In the genomic region with DNA sequence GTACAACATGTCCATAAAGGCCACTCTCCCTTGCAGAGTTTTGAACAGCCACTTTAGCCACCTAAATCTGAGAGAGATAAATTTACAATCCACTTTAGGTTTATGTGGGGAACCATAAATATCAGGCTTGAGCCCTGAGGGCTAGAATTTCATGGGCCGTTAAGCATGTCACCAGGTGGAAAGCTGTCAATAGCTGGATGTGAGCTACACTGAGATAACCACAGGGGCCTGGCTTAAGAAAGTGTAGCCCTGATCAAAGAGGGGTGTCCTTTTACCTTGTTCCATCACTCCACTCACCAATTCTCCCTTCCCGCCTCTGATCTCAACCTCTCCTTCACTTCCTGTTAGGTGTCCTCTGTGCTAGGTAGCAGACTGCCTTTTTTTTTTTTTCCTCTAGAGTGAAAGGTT, we compare ENCODE assay signal across 12 cellular contexts.
DNase-seq lines count a peak whose midpoint lies in the region; ATAC-seq and FAIRE-seq lines count a peak whose summit lies in the region.
"Had no signal": no experiment of that assay in that cellular context is flagged by ENCODE, and none has a peak within 500 bp of the region (broad histone marks: within the 10 kb centered on the region; RNA-seq: fewer than 3 reads in every experiment).

No MANE protein-coding gene starts in this region.

- H3K36me3 Mint-ChIP-seq in activated naive CD4-positive, alpha-beta T cell treated with anti-CD3 and anti-CD28 coated beads, Interleukin-2, amount 50 U/mL, for 24 hours: no peaks in the 10 kb centered on the region
- H3K36me3 Mint-ChIP-seq in stimulated activated naive B cell treated with anti-CD40 and anti-IgM and Interleukin-4, amounts not matched to agents 10 μg/mL and 1 μg/mL and 100 μg/mL, for 72 hours: no peaks in the 10 kb centered on the region

- no peak for DNase-seq in activated naive CD4-positive, alpha-beta T cell treated with Interleukin-2 at 50 U/mL for 16 hours
- peak; percentile 34 for DNase-seq in NCI-H526 treated with DMSO at 0.1 percent for 48 hours (lab: John Stamatoyannopoulos, UW)
- DNase-seq in stimulated activated naive B cell treated with anti-CD40 and anti-IgM and Interleukin-4, amounts not matched to agents 10 μg/mL and 1 μg/mL and 100 μg/mL, for 72 hours: no peak
- no peak for DNase-seq in RCC 7860 (ENCODE audit: low spot score)
- DNase-seq in AML-193 (lab: John Stamatoyannopoulos, UW): no peak
- no peak for DNase-seq in NOMO-1 treated with DMSO at 0.1 percent for 48 hours (lab: John Stamatoyannopoulos, UW; ENCODE audit: unreplicated experiment)
- DNase-seq: HFFc6, mesenchymal stem cell had no signal

- H3K27me3 Mint-ChIP-seq in activated naive CD4-positive, alpha-beta T cell treated with anti-CD3 and anti-CD28 coated beads, Interleukin-2, amount 50 U/mL, for 24 hours: no peaks in the 10 kb centered on the region
- H3K27me3 Mint-ChIP-seq in stimulated activated naive B cell treated with anti-CD40 and anti-IgM and Interleukin-4, amounts not matched to agents 10 μg/mL and 1 μg/mL and 100 μg/mL, for 72 hours: no peaks in the 10 kb centered on the region

- ATAC-seq in HG03196 (IDR thresholded peaks at IDR 0.05; ENCODE audit: unreplicated experiment): peak; percentile 39
- ATAC-seq in stimulated activated naive B cell treated with anti-CD40 and anti-IgM and Interleukin-4, amounts not matched to agents 10 μg/mL and 1 μg/mL and 100 μg/mL, for 72 hours (replicated peaks): peak; percentile 29 to 45

- no peak overlapping the region for H3K4me3 Mint-ChIP-seq in activated naive CD4-positive, alpha-beta T cell treated with anti-CD3 and anti-CD28 coated beads, Interleukin-2, amount 50 U/mL, for 24 hours
- H3K4me3 Mint-ChIP-seq in stimulated activated naive B cell treated with anti-CD40 and anti-IgM and Interleukin-4, amounts not matched to agents 10 μg/mL and 1 μg/mL and 100 μg/mL, for 72 hours: no peak overlapping the region
- H3K4me3 Mint-ChIP-seq: HFFc6 had no signal

- peaks cover 43% of the 10 kb centered on the region for H3K4me1 Mint-ChIP-seq in activated naive CD4-positive, alpha-beta T cell treated with anti-CD3 and anti-CD28 coated beads, Interleukin-2, amount 50 U/mL, for 24 hours
- peaks cover 10 to 13% of the 10 kb centered on the region in 2 donors for H3K4me1 Mint-ChIP-seq in stimulated activated naive B cell treated with anti-CD40 and anti-IgM and Interleukin-4, amounts not matched to agents 10 μg/mL and 1 μg/mL and 100 μg/mL, for 72 hours

- no peak for FAIRE-seq in RCC 7860 (lab: Jason Lieb, UNC)
- FAIRE-seq: frontal cortex, TTC549 had no signal

- no peaks in the 10 kb centered on the region for H3K9me3 Mint-ChIP-seq in activated naive CD4-positive, alpha-beta T cell treated with anti-CD3 and anti-CD28 coated beads, Interleukin-2, amount 50 U/mL, for 24 hours
- no peaks in the 10 kb centered on the region for H3K9me3 Mint-ChIP-seq in stimulated activated naive B cell treated with anti-CD40 and anti-IgM and Interleukin-4, amounts not matched to agents 10 μg/mL and 1 μg/mL and 100 μg/mL, for 72 hours
- H3K9me3 Mint-ChIP-seq: HFFc6 had no signal

- peak overlapping the region; percentile 1 for H3K27ac Mint-ChIP-seq in activated naive CD4-positive, alpha-beta T cell treated with anti-CD3 and anti-CD28 coated beads, Interleukin-2, amount 50 U/mL, for 24 hours
- no peak overlapping the region for H3K27ac Mint-ChIP-seq in stimulated activated naive B cell treated with anti-CD40 and anti-IgM and Interleukin-4, amounts not matched to agents 10 μg/mL and 1 μg/mL and 100 μg/mL, for 72 hours
- H3K27ac Mint-ChIP-seq: HFFc6 had no signal
